28 cellular contexts compared by ENCODE assay signal in the genomic region with DNA sequence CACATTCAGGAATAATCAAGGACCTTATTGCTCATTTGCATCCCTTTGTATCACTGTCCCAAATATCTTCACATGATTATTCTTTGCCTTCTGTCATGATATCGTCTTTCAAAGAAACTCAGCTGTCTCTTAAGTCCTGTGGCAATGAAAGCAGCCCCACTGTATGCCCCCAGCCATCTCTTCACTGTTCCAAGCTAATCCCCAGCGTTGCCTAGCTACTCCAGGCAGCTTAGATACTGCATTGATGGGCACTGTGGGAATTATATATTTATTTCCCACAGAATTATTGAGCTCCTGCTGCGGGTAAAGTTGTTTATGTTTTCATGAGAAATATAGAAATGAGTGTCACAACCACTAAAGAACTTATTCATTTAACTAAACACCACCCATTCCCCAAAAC. TPM values are rescaled to one million over a fixed set of nuclear protein-coding genes. Genes with fewer than 3 reads are reported as not detected.
DNase-seq lines count a peak whose midpoint lies in the region; ATAC-seq and TF ChIP-seq lines count a peak whose summit lies in the region.
"Had no signal": no experiment of that assay in that cellular context is flagged by ENCODE, and none has a peak within 500 bp of the region (broad histone marks: within the 10 kb centered on the region; RNA-seq: fewer than 3 reads in every experiment).

No MANE protein-coding gene starts in this region.

- H3K36me3 Mint-ChIP-seq in activated CD4-positive, alpha-beta T cell treated with anti-CD3 and anti-CD28 coated beads for 36 hours (ENCODE audit: low read depth), result peaks cover 60% of the 10 kb centered on the region

- H3K79me2 ChIP-seq in OCI-LY7 (ENCODE audit: insufficient read depth, low read depth, low read length) (peaks cover 21% of the 10 kb centered on the region; the same call in 1 of the 2 replicates), neural cell (replicated peaks; ENCODE audit: insufficient read depth, low read length) (no peaks in the 10 kb centered on the region)

- H3K27ac Mint-ChIP-seq in activated CD4-positive, alpha-beta T cell treated with anti-CD3 and anti-CD28 coated beads for 36 hours, result peak overlapping the region; percentile 63

- peaks cover 4% of the 10 kb centered on the region for H3F3A ChIP-seq in neural cell (ENCODE audit: insufficient read depth, low read length, poor library complexity, severe bottlenecking)

- no peak for TF ChIP-seq RAD21 in neural cell (conservative IDR thresholded peaks at IDR 0.05)

- H2AFZ ChIP-seq in OCI-LY7 (ENCODE audit: low read length) (no peak overlapping the region), neural cell (ENCODE audit: low read depth, low read length) (no peak overlapping the region)
- H2AFZ ChIP-seq: PC-9 had no signal

- H4K20me1 ChIP-seq in OCI-LY7 (ENCODE audit: insufficient read depth, low read length), result 0 out of 2 replicates have a peak, but pooled peaks cover 3% of the 10 kb centered on the region
- no peaks in the 10 kb centered on the region for H4K20me1 ChIP-seq in neural cell (ENCODE audit: insufficient read depth)

- CTCF ChIA-PET in activated CD4-positive, alpha-beta T cell treated with anti-CD3 and anti-CD28 coated beads for 36 hours (lab: Charles Lee), result interaction anchor here (0.8 to 1.5 kb wide), 3 partner anchors 8 to 62 kb away, joined by 3 to 5 read pairs (median 4); no protein-coding TSS in a partner anchor
- CTCF ChIA-PET in OCI-LY7 (lab: Charles Lee; ENCODE audit: unreplicated experiment), result no interaction called here

- POLR2A ChIA-PET in activated CD4-positive, alpha-beta T cell treated with anti-CD3 and anti-CD28 coated beads for 36 hours (lab: Charles Lee), result no interaction called here
- POLR2A ChIA-PET in OCI-LY7 (lab: Charles Lee), result interaction anchor here (0.7 kb wide), 1 partner anchor 532 kb away, joined by 4 read pairs; no protein-coding TSS in a partner anchor

- H3K4me2 ChIP-seq in OCI-LY7 (ENCODE audit: low read length) (no peak overlapping the region), neural cell (ENCODE audit: low read length) (peak overlapping the region; percentile 19)
- H3K4me2 ChIP-seq: A549, PC-9 had no signal

- no peak for TF ChIP-seq CTCF in OCI-LY7 (conservative IDR thresholded peaks at IDR 0.05; ENCODE audit: low read length)
- TF ChIP-seq CTCF in neural cell (IDR thresholded peaks at IDR 0.05; ENCODE audit: poor library complexity, severe bottlenecking), result no peak

- no peaks in the 10 kb centered on the region for H3K27me3 ChIP-seq in neural cell (ENCODE audit: insufficient read depth, low read depth, low read length)
- H3K27me3 ChIP-seq: SJCRH30 had no signal

- H3K4me1 ChIP-seq in OCI-LY7 (ENCODE audit: insufficient read depth, low read length, poor library complexity, severe bottlenecking), result peaks cover 6% of the 10 kb centered on the region
- H3K4me1 ChIP-seq: A549, HAP-1, SJCRH30 had no signal

- H3K4me1 Mint-ChIP-seq in activated CD4-positive, alpha-beta T cell treated with anti-CD3 and anti-CD28 coated beads for 36 hours, result peaks cover 9% of the 10 kb centered on the region

- H3K27ac ChIP-seq in OCI-LY7 (ENCODE audit: low read depth, low read length, poor library complexity, severe bottlenecking), result no peak overlapping the region
- H3K27ac ChIP-seq in neural cell (ENCODE audit: low read length), result peak overlapping the region; percentile 36
- H3K27ac ChIP-seq: A549, PC-9, SJCRH30 had no signal

- H3K9me2 ChIP-seq in OCI-LY7 (ENCODE audit: insufficient read depth, low read length) (no peaks in the 10 kb centered on the region), neural cell (ENCODE audit: insufficient read depth, low read length) (no peaks in the 10 kb centered on the region)

- H3K4me3 ChIP-seq in OCI-LY7 (ENCODE audit: low read depth, low read length, poor library complexity, severe bottlenecking) (no peak overlapping the region), neural cell (ENCODE audit: low read length) (peak overlapping the region; percentile 1)
- H3K4me3 ChIP-seq: A549, HAP-1, K562, PC-9, SJCRH30 had no signal

- H3K36me3 ChIP-seq in OCI-LY7 (ENCODE audit: insufficient read depth, low read length) (peaks cover 92% of the 10 kb centered on the region), neural cell (ENCODE audit: insufficient read depth, low read length) (no peaks in the 10 kb centered on the region)

- H3K9me3 ChIP-seq in OCI-LY7 (ENCODE audit: low read length) (no peaks in the 10 kb centered on the region), neural cell (ENCODE audit: low read length) (no peaks in the 10 kb centered on the region)
- H3K9me3 ChIP-seq: A549, HAP-1, SJCRH30 had no signal

- no peaks in the 10 kb centered on the region for H3K27me3 Mint-ChIP-seq in activated CD4-positive, alpha-beta T cell treated with anti-CD3 and anti-CD28 coated beads for 36 hours
- H3K27me3 Mint-ChIP-seq: CD4-positive, alpha-beta memory T cell had no signal

- no peak for DNase-seq in activated CD4-positive, alpha-beta T cell treated with anti-CD3 and anti-CD28 coated beads for 36 hours
- DNase-seq in activated CD4-positive, alpha-beta T cell treated with anti-CD3 and anti-CD28 coated beads for 4 hours, result no peak
- DNase-seq in OCI-LY7 (ENCODE audit: low spot score), result no peak
- DNase-seq in activated naive CD4-positive, alpha-beta T cell treated with Interleukin-2 at 50 U/mL for 16 hours, result no peak
- no peak for DNase-seq in T1000 (lab: John Stamatoyannopoulos, UW)
- no peak for DNase-seq in iPS-NIHi11 (ENCODE audit: low spot score)
- DNase-seq: AML-193; C1 segment of cervical spinal cord; CD4-positive, alpha-beta memory T cell; COR-L47; GOT3; Kasumi-1; NCI-H1105 treated with DMSO at 0.1 percent for 48 hours; NCI-H146; NCI-H1930; NCI-H2107; NCI-H226; NCI-H510A; NCI-H748 treated with DMSO at 0.1 percent for 48 hours; NK-92 treated with Interleukin-12 subunit alpha and Interleukin-12 subunit beta, amount 100 ng/mL, for 24 hours; PC-9; SJCRH30 had no signal

- no peaks in the 10 kb centered on the region for H3K9me3 Mint-ChIP-seq in activated CD4-positive, alpha-beta T cell treated with anti-CD3 and anti-CD28 coated beads for 36 hours (ENCODE audit: low read depth)
- H3K9me3 Mint-ChIP-seq: CD4-positive, alpha-beta memory T cell had no signal

- no peak overlapping the region for H3K4me3 Mint-ChIP-seq in activated CD4-positive, alpha-beta T cell treated with anti-CD3 and anti-CD28 coated beads for 36 hours
- H3K4me3 Mint-ChIP-seq: CD4-positive, alpha-beta memory T cell had no signal

- intact Hi-C loops in activated CD4-positive, alpha-beta T cell treated with anti-CD3 and anti-CD28 coated beads for 36 hours (cut with DNase I, micrococcal nuclease), result no loop called here
- intact Hi-C loops in OCI-LY7 (cut with micrococcal nuclease; ENCODE audit: unreplicated experiment), result no loop called here

- TF ChIP-seq EP300 in neural cell (conservative IDR thresholded peaks at IDR 0.05; ENCODE audit: poor library complexity, severe bottlenecking), result no peak

- no peak for ATAC-seq in activated CD4-positive, alpha-beta T cell treated with anti-CD3 and anti-CD28 coated beads for 36 hours
- ATAC-seq: A549, K562, Right ventricle myocardium inferior, SK-N-SH treated with all-trans-retinoic acid at 6 μM for 48 hours had no signal

- H3K9ac ChIP-seq in neural cell (ENCODE audit: low read length), result no peak overlapping the region

- TSS peak; percentile 12 for BruUV-seq in OCI-LY7 (replicated peaks; lab: Mats Ljungman, UMichigan)

TF ChIP-seq in neural cell, 6 proteins besides CTCF, POLR2A, EP300 and RAD21:
- TF ChIP-seq, protein P1, sequence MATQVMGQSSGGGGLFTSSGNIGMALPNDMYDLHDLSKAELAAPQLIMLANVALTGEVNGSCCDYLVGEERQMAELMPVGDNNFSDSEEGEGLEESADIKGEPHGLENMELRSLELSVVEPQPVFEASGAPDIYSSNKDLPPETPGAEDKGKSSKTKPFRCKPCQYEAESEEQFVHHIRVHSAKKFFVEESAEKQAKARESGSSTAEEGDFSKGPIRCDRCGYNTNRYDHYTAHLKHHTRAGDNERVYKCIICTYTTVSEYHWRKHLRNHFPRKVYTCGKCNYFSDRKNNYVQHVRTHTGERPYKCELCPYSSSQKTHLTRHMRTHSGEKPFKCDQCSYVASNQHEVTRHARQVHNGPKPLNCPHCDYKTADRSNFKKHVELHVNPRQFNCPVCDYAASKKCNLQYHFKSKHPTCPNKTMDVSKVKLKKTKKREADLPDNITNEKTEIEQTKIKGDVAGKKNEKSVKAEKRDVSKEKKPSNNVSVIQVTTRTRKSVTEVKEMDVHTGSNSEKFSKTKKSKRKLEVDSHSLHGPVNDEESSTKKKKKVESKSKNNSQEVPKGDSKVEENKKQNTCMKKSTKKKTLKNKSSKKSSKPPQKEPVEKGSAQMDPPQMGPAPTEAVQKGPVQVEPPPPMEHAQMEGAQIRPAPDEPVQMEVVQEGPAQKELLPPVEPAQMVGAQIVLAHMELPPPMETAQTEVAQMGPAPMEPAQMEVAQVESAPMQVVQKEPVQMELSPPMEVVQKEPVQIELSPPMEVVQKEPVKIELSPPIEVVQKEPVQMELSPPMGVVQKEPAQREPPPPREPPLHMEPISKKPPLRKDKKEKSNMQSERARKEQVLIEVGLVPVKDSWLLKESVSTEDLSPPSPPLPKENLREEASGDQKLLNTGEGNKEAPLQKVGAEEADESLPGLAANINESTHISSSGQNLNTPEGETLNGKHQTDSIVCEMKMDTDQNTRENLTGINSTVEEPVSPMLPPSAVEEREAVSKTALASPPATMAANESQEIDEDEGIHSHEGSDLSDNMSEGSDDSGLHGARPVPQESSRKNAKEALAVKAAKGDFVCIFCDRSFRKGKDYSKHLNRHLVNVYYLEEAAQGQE (IDR thresholded peaks at IDR 0.05; ENCODE audit: borderline replicate concordance), result no peak
- no peak for TF ChIP-seq MXI1 (conservative IDR thresholded peaks at IDR 0.05; ENCODE audit: poor library complexity, severe bottlenecking)

RNA-seq across cellular contexts. Expression of gene SND1, which starts 38.8 kb away (rescaled TPM):
- total RNA-seq in activated CD4-positive, alpha-beta T cell treated with anti-CD3 and anti-CD28 coated beads for 36 hours, result 100 to 1,000 TPM; 193 to 214 TPM
- total RNA-seq in OCI-LY7 (2014; rRNA removed; shearing (Covaris generic)), result 111 and 112 TPM in 2 replicates
- total RNA-seq in OCI-LY7 (2022), result 221 and 225 TPM in 2 replicates
- 37.4 and 42.0 TPM in 2 replicates for polyA plus RNA-seq in neural cell
- polyA minus RNA-seq in neural cell, result 92.4 and 101 TPM in 2 replicates
